8 cellular contexts compared by ENCODE assay signal in the genomic region with DNA sequence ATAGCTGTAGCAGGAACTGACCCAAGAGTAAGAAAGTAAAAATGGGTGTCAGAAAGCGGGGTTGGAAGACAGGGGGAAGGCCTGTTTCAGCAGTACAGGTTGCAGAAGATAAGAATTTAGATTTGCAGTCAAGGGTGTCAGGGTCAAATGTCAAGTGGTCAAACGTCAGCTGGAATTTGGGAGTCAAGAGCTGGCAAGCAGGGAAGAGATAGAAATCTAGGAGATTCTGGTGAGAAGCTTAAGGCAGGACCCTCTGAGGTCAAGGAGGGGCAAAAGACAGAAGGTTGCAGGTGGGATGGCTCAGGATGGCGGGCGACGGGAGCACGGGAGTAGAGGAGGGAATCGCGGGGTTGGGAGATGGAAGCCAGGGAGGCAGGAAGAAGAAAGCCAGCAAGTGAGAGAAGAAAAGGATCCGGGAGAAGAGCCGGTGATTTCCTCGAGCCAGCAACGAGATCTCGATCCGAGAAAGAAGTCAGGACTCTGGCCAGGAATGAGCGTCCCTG. TPM values are rescaled to one million over a fixed set of nuclear protein-coding genes. Genes with fewer than 3 reads are reported as not detected.
DNase-seq lines count a peak whose midpoint lies in the region; ATAC-seq and TF ChIP-seq lines count a peak whose summit lies in the region.

No MANE protein-coding gene starts in this region.

- no peak for TF ChIP-seq POLR2A in HCT116 (IDR thresholded peaks at IDR 0.05; ENCODE audit: borderline replicate concordance, extremely low read depth, insufficient read depth, insufficient read length)

- no peaks in the 10 kb centered on the region for H3K27me3 Mint-ChIP-seq in activated T-helper 2 cell treated with anti-CD3 and anti-CD28 coated beads, Interferon-gamma antibody, Interleukin-2, Interleukin-4, amounts not matched to agents 10 μg/mL and 5 μg/mL and 100 μg/mL, durations not matched to agents 14 hours and 24 hours and 36 hours (ENCODE audit: low read depth)

- H3K9me2 ChIP-seq in HCT116 (ENCODE audit: insufficient read depth): no peaks in the 10 kb centered on the region

- DNase-seq in HCT116 (ENCODE audit: low read depth, low spot score) (no peak), right atrium auricular region (ENCODE audit: low spot score) (peak; percentile 59), NCI-H82 (lab: John Stamatoyannopoulos, UW) (no peak), NCI-H446 (lab: John Stamatoyannopoulos, UW) (no peak)
- DNase-seq in activated T-helper 2 cell treated with anti-CD3 and anti-CD28 coated beads, Interferon-gamma antibody, Interleukin-2, Interleukin-4, amounts not matched to agents 10 μg/mL and 5 μg/mL and 100 μg/mL, durations not matched to agents 14 hours and 24 hours and 36 hours (ENCODE audit: low spot score): no peak

- peaks cover 11% of the 10 kb centered on the region for H3K36me3 Mint-ChIP-seq in activated T-helper 2 cell treated with anti-CD3 and anti-CD28 coated beads, Interferon-gamma antibody, Interleukin-2, Interleukin-4, amounts not matched to agents 10 μg/mL and 5 μg/mL and 100 μg/mL, durations not matched to agents 14 hours and 24 hours and 36 hours (ENCODE audit: low read depth)

- BruUV-seq in HCT116 (replicated peaks; lab: Mats Ljungman, UMichigan): TSS peak; percentile 87

- CTCF ChIA-PET in HCT116 (lab: Charles Lee): interaction anchor here (0.6 to 1.2 kb wide), 7 partner anchors 10 to 451 kb away, joined by 3 to 6 read pairs (median 5); a partner anchor contains a TSS

- peak overlapping the region; percentile 54 to 65 for H3K4me3 ChIP-seq in HCT116 (replicated peaks in 1 of 2; ENCODE audit: low read depth in 1 of 2, low read length in 2 of 2)
- H3K4me3 ChIP-seq in right atrium auricular region: peak overlapping the region; percentile 62 to 67
- peak overlapping the region; percentile 83 for H3K4me3 ChIP-seq in skeletal muscle satellite cell (ENCODE audit: low read length)

- peak overlapping the region; percentile 88 for H2AFZ ChIP-seq in HCT116 (ENCODE audit: low read depth, low read length, poor library complexity, severe bottlenecking)

- peak overlapping the region; percentile 91 for H3K27ac Mint-ChIP-seq in activated T-helper 2 cell treated with anti-CD3 and anti-CD28 coated beads, Interferon-gamma antibody, Interleukin-2, Interleukin-4, amounts not matched to agents 10 μg/mL and 5 μg/mL and 100 μg/mL, durations not matched to agents 14 hours and 24 hours and 36 hours

- H3K36me3 ChIP-seq in HCT116 (ENCODE audit: control insufficient read depth in 1 of 2, insufficient read depth in 2 of 2, low read length in 2 of 2) (no peaks in the 10 kb centered on the region), right atrium auricular region (no peaks in the 10 kb centered on the region), skeletal muscle satellite cell (ENCODE audit: insufficient read depth, low read length) (no peaks in the 10 kb centered on the region)

- H3K4me2 ChIP-seq in HCT116 (ENCODE audit: low read length) (peak overlapping the region; percentile 93), skeletal muscle satellite cell (ENCODE audit: low read length) (peak overlapping the region; percentile 84)

- POLR2A ChIA-PET in HCT116 (lab: Charles Lee): interaction anchor here (1.0 to 2.2 kb wide), 16 partner anchors 9 to 172 kb away, joined by 3 to 25 read pairs (median 4); a partner anchor contains a TSS

- H3K4me3 Mint-ChIP-seq in activated T-helper 2 cell treated with anti-CD3 and anti-CD28 coated beads, Interferon-gamma antibody, Interleukin-2, Interleukin-4, amounts not matched to agents 10 μg/mL and 5 μg/mL and 100 μg/mL, durations not matched to agents 14 hours and 24 hours and 36 hours (ENCODE audit: low read depth): peak overlapping the region; percentile 90

- H3K9me3 Mint-ChIP-seq in activated T-helper 2 cell treated with anti-CD3 and anti-CD28 coated beads, Interferon-gamma antibody, Interleukin-2, Interleukin-4, amounts not matched to agents 10 μg/mL and 5 μg/mL and 100 μg/mL, durations not matched to agents 14 hours and 24 hours and 36 hours: no peaks in the 10 kb centered on the region

- no peaks in the 10 kb centered on the region for H4K20me1 ChIP-seq in HCT116 (ENCODE audit: insufficient read depth)

- H3K27me3 ChIP-seq in HCT116 (ENCODE audit: insufficient read depth, low read length): no peaks in the 10 kb centered on the region
- H3K27me3 ChIP-seq in right atrium auricular region: no peaks in the 10 kb centered on the region
- no peaks in the 10 kb centered on the region for H3K27me3 ChIP-seq in skeletal muscle satellite cell (ENCODE audit: control insufficient read depth, insufficient read depth, low read length)

- H3K9ac ChIP-seq in HCT116 (ENCODE audit: low read length) (peak overlapping the region; percentile 72), skeletal muscle satellite cell (ENCODE audit: low read depth, low read length) (peak overlapping the region; percentile 90)

- TF ChIP-seq CTCF in HCT116 (IDR thresholded peaks at IDR 0.05 in 2 of 3, conservative IDR thresholded peaks at IDR 0.05 in 1 of 3; ENCODE audit: borderline replicate concordance in 1 of 3, insufficient read depth in 1 of 3, low read depth in 2 of 3, low read length in 2 of 3) (no peak), right atrium auricular region (IDR thresholded peaks at IDR 0.05) (no peak)

- H3K4me1 Mint-ChIP-seq in activated T-helper 2 cell treated with anti-CD3 and anti-CD28 coated beads, Interferon-gamma antibody, Interleukin-2, Interleukin-4, amounts not matched to agents 10 μg/mL and 5 μg/mL and 100 μg/mL, durations not matched to agents 14 hours and 24 hours and 36 hours (ENCODE audit: low read depth): peaks cover 33% of the 10 kb centered on the region

- H3K4me1 ChIP-seq in HCT116 (ENCODE audit: control insufficient read depth in 1 of 2, insufficient read depth in 2 of 2, low read length in 2 of 2) (peaks cover 19 to 34% of the 10 kb centered on the region in 2 experiments), right atrium auricular region (peaks cover 0 to 15% of the 10 kb centered on the region in 2 donors), skeletal muscle satellite cell (ENCODE audit: control insufficient read depth, insufficient read depth, low read length) (peaks cover 7% of the 10 kb centered on the region)

- H3K79me2 ChIP-seq in HCT116 (ENCODE audit: insufficient read depth, low read length): no peaks in the 10 kb centered on the region

- intact Hi-C loops in HCT116 (cut with micrococcal nuclease): no loop called here
- intact Hi-C loops in activated T-helper 2 cell treated with anti-CD3 and anti-CD28 coated beads, Interferon-gamma antibody, Interleukin-2, Interleukin-4, amounts not matched to agents 10 μg/mL and 5 μg/mL and 100 μg/mL, durations not matched to agents 14 hours and 24 hours and 36 hours (cut with micrococcal nuclease): loop anchor here (1.0 to 5.0 kb wide), 4 partner anchors 46 to 173 kb away; a partner anchor contains a TSS

- RAD21 ChIA-PET in HCT116 (lab: Charles Lee; ENCODE audit: low non-redundant PET in 1 of 2, low total read pairs in 2 of 2, uncharacterized antibody in 2 of 2, unreplicated experiment in 2 of 2): no interaction called here

- H3K27ac ChIP-seq in HCT116 (ENCODE audit: low read depth, low read length) (peak overlapping the region; percentile 93), right atrium auricular region (peak overlapping the region; percentile 89 to 93)

- no peak for TF ChIP-seq RAD21 in HCT116 (IDR thresholded peaks at IDR 0.05; ENCODE audit: low read depth)

- H3K9me3 ChIP-seq in HCT116 (ENCODE audit: control insufficient read depth in 1 of 2, insufficient read depth in 1 of 2, low read depth in 1 of 2, low read length in 2 of 2) (no peaks in the 10 kb centered on the region), right atrium auricular region (no peaks in the 10 kb centered on the region), skeletal muscle satellite cell (replicated peaks; ENCODE audit: low read length) (no peaks in the 10 kb centered on the region)

- ATAC-seq in HCT116: peak; percentile 24
- ATAC-seq in GM21528 (IDR thresholded peaks at IDR 0.05; ENCODE audit: low FRiP score, unreplicated experiment): no peak
- ATAC-seq in HG03442 (IDR thresholded peaks at IDR 0.05; ENCODE audit: unreplicated experiment): no peak

TF ChIP-seq in HCT116, 20 proteins besides CTCF, POLR2A, EP300 and RAD21 (continues in another document):
- TF ChIP-seq EZH2 (IDR thresholded peaks at IDR 0.05): no peak
- TF ChIP-seq FOSL1 (IDR thresholded peaks at IDR 0.05; ENCODE audit: low read depth): no peak

RNA-seq across cellular contexts. Expression of a gene that starts 0.3 kb away (rescaled TPM):
- total RNA-seq in HCT116 (2021; ENCODE audit: unreplicated experiment) (4.7 TPM), right atrium auricular region (1 to 10 TPM; 1.2 to 1.6 TPM)
- polyA plus RNA-seq in HCT116 (2012): 3.2 and 5.1 TPM in 2 replicates
- total RNA-seq in activated T-helper 2 cell treated with anti-CD3 and anti-CD28 coated beads, Interferon-gamma antibody, Interleukin-2, Interleukin-4, amounts not matched to agents 10 μg/mL and 5 μg/mL and 100 μg/mL, durations not matched to agents 14 hours and 24 hours and 36 hours: 6.8 and 7.4 TPM in 2 replicates
- 0.44 and 0.51 TPM in 2 replicates for total RNA-seq in skeletal muscle satellite cell (2012; rRNA removed)

RNA-seq across cellular contexts. Expression of a gene that starts 6.4 kb away (rescaled TPM):
- total RNA-seq in HCT116 (2021; ENCODE audit: unreplicated experiment) (33.2 TPM), right atrium auricular region (10 to 100 TPM; 24.1 to 29.9 TPM)
- 41.0 and 55.0 TPM in 2 replicates for polyA plus RNA-seq in HCT116 (2012)
- total RNA-seq in activated T-helper 2 cell treated with anti-CD3 and anti-CD28 coated beads, Interferon-gamma antibody, Interleukin-2, Interleukin-4, amounts not matched to agents 10 μg/mL and 5 μg/mL and 100 μg/mL, durations not matched to agents 14 hours and 24 hours and 36 hours: 61.4 and 64.1 TPM in 2 replicates
- 6.3 and 12.2 TPM in 2 replicates for total RNA-seq in skeletal muscle satellite cell (2012; rRNA removed)

RNA-seq across cellular contexts. Expression of a gene that starts 15.2 kb away (rescaled TPM):
- not detected for total RNA-seq in HCT116 (2021; ENCODE audit: unreplicated experiment)
- not detected in 2 replicates for polyA plus RNA-seq in HCT116 (2012)
- total RNA-seq in activated T-helper 2 cell treated with anti-CD3 and anti-CD28 coated beads, Interferon-gamma antibody, Interleukin-2, Interleukin-4, amounts not matched to agents 10 μg/mL and 5 μg/mL and 100 μg/mL, durations not matched to agents 14 hours and 24 hours and 36 hours: not detected in 2 replicates
- 10 to 100 TPM in 1 of 2 donors, 1 to 10 TPM in 1; 5.9 to 18.7 TPM for total RNA-seq in right atrium auricular region
- total RNA-seq in skeletal muscle satellite cell (2012; rRNA removed): not detected in 2 replicates

RNA-seq across cellular contexts. Expression of a gene that starts 44.8 kb away (rescaled TPM):
- total RNA-seq in HCT116 (2021; ENCODE audit: unreplicated experiment): not detected
- polyA plus RNA-seq in HCT116 (2012): not detected in 2 replicates
- total RNA-seq in activated T-helper 2 cell treated with anti-CD3 and anti-CD28 coated beads, Interferon-gamma antibody, Interleukin-2, Interleukin-4, amounts not matched to agents 10 μg/mL and 5 μg/mL and 100 μg/mL, durations not matched to agents 14 hours and 24 hours and 36 hours: not detected in 2 replicates
- total RNA-seq in right atrium auricular region: not detected
- total RNA-seq in skeletal muscle satellite cell (2012; rRNA removed): not detected in 2 replicates

RNA-seq across cellular contexts. Expression of a gene that starts 45.8 kb away (rescaled TPM):
- total RNA-seq in HCT116 (2021; ENCODE audit: unreplicated experiment) (80.6 TPM), right atrium auricular region (1 to 10 TPM; 4.4 to 5.3 TPM)
- 21.2 and 22.3 TPM in 2 replicates for polyA plus RNA-seq in HCT116 (2012)
- 165 and 174 TPM in 2 replicates for total RNA-seq in activated T-helper 2 cell treated with anti-CD3 and anti-CD28 coated beads, Interferon-gamma antibody, Interleukin-2, Interleukin-4, amounts not matched to agents 10 μg/mL and 5 μg/mL and 100 μg/mL, durations not matched to agents 14 hours and 24 hours and 36 hours
- 53.0 and 58.8 TPM in 2 replicates for total RNA-seq in skeletal muscle satellite cell (2012; rRNA removed)
